Comparison of ENCODE assay signal across 35 cellular contexts in the genomic region with DNA sequence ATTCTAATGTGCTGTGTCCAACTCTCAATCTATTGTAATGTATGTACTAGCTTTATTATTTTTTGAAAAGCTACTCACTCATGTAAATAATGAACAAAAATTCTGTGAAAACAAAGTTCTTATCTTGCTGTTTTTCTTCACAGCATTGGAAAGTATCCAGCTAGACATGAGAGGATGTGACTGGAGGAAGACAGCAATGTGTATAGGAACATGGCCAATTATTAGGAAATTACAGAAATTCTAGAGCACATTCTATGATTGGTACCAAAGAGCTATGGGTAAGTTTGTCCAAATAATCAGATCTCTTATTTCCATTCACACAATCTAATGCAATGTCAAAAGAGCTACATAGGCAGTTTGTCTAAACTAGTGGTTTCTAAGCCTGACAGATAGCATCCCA.
"Had no signal": no experiment of that assay in that cellular context is flagged by ENCODE, and none has a peak within 500 bp of the region (broad histone marks: within the 10 kb centered on the region; RNA-seq: fewer than 3 reads in every experiment).

No MANE protein-coding gene starts in this region.

- H3K4me1 Mint-ChIP-seq: activated CD4-positive, alpha-beta T cell treated with anti-CD3 and anti-CD28 coated beads for 36 hours; activated CD4-positive, alpha-beta T cell treated with anti-CD3 and anti-CD28 coated beads, Interleukin-2, amount 10 ng/mL, durations not matched to agents 24 days and 14 days; activated CD8-positive, alpha-beta memory T cell treated with anti-CD3 and anti-CD28 coated beads, Interleukin-2, amount 10 ng/mL, durations not matched to agents 7 days and 5 days; activated naive CD4-positive, alpha-beta T cell treated with anti-CD3 and anti-CD28 coated beads, Interleukin-2, amount 50 U/mL, for 24 hours; activated naive CD8-positive, alpha-beta T cell treated with anti-CD3 and anti-CD28 coated beads for 36 hours; activated naive CD8-positive, alpha-beta T cell treated with anti-CD3 and anti-CD28 coated beads, Interleukin-2, amount 50 U/mL, for 24 hours; endodermal cell had no signal

- H3K36me3 ChIP-seq: adrenal gland, cardiac muscle cell, esophagus muscularis mucosa had no signal

- H3K4me1 ChIP-seq: adrenal gland had no signal

- FAIRE-seq: frontal cortex had no signal

- H3K4me3 Mint-ChIP-seq: activated CD4-positive, alpha-beta memory T cell treated with anti-CD3 and anti-CD28 coated beads for 36 hours; activated CD4-positive, alpha-beta T cell treated with anti-CD3 and anti-CD28 coated beads for 36 hours; activated CD4-positive, alpha-beta T cell treated with anti-CD3 and anti-CD28 coated beads, Interleukin-2, amount 10 ng/mL, durations not matched to agents 24 days and 14 days; activated CD8-positive, alpha-beta memory T cell treated with anti-CD3 and anti-CD28 coated beads, Interleukin-2, amount 10 ng/mL, durations not matched to agents 7 days and 5 days; activated CD8-positive, alpha-beta T cell treated with anti-CD3 and anti-CD28 coated beads, Interleukin-2, amount 10 ng/mL, durations not matched to agents 7 days and 5 days; activated naive CD4-positive, alpha-beta T cell treated with anti-CD3 and anti-CD28 coated beads for 36 hours; activated naive CD4-positive, alpha-beta T cell treated with anti-CD3 and anti-CD28 coated beads, Interleukin-2, amount 50 U/mL, for 24 hours; activated naive CD8-positive, alpha-beta T cell treated with anti-CD3 and anti-CD28 coated beads for 36 hours; activated naive CD8-positive, alpha-beta T cell treated with anti-CD3 and anti-CD28 coated beads, Interleukin-2, amount 50 U/mL, for 24 hours; activated T-helper 1 cell treated with anti-CD3 and anti-CD28 coated beads, Interleukin-12 subunit alpha, Interleukin-12 subunit beta, Interleukin-2, Interleukin-4 antibody, amounts not matched to agents 30 ng/mL and 10 ng/mL and 1 ng/mL, durations not matched to agents 14 hours and 24 hours and 36 hours; dendritic cell treated with granulocyte-macrophage colony-stimulating factor and Interleukin-4, amounts not matched to agents 40 ng/mL and 50 ng/mL, for 4 days; endodermal cell had no signal

- H3K4me3 ChIP-seq: adrenal gland, body of pancreas, cardiac muscle cell, coronary artery, dorsolateral prefrontal cortex, esophagus muscularis mucosa had no signal

- H3K27ac ChIP-seq: adrenal gland, body of pancreas, cardiac muscle cell, coronary artery, dorsolateral prefrontal cortex, esophagus muscularis mucosa had no signal

- H3K36me3 Mint-ChIP-seq: activated CD4-positive, alpha-beta memory T cell treated with anti-CD3 and anti-CD28 coated beads for 36 hours; activated naive CD4-positive, alpha-beta T cell treated with anti-CD3 and anti-CD28 coated beads, Interleukin-2, amount 50 U/mL, for 24 hours; activated naive CD8-positive, alpha-beta T cell treated with anti-CD3 and anti-CD28 coated beads for 36 hours had no signal

- H3K9me3 Mint-ChIP-seq: endodermal cell had no signal

- H3K9me3 ChIP-seq: adrenal gland, body of pancreas, esophagus muscularis mucosa had no signal

- H3K27me3 Mint-ChIP-seq: activated CD4-positive, alpha-beta memory T cell treated with anti-CD3 and anti-CD28 coated beads for 36 hours; activated CD4-positive, alpha-beta T cell treated with anti-CD3 and anti-CD28 coated beads for 36 hours; activated CD4-positive, alpha-beta T cell treated with anti-CD3 and anti-CD28 coated beads, Interleukin-2, amount 10 ng/mL, durations not matched to agents 24 days and 14 days; activated CD8-positive, alpha-beta memory T cell treated with anti-CD3 and anti-CD28 coated beads, Interleukin-2, amount 10 ng/mL, durations not matched to agents 7 days and 5 days; activated naive CD4-positive, alpha-beta T cell treated with anti-CD3 and anti-CD28 coated beads, Interleukin-2, amount 50 U/mL, for 24 hours; activated naive CD8-positive, alpha-beta T cell treated with anti-CD3 and anti-CD28 coated beads for 36 hours; activated naive CD8-positive, alpha-beta T cell treated with anti-CD3 and anti-CD28 coated beads, Interleukin-2, amount 50 U/mL, for 24 hours; dendritic cell treated with granulocyte-macrophage colony-stimulating factor and Interleukin-4, amounts not matched to agents 40 ng/mL and 50 ng/mL, for 4 days had no signal

- H3K27ac Mint-ChIP-seq: activated CD4-positive, alpha-beta memory T cell treated with anti-CD3 and anti-CD28 coated beads for 36 hours; activated CD4-positive, alpha-beta T cell treated with anti-CD3 and anti-CD28 coated beads for 36 hours; activated CD4-positive, alpha-beta T cell treated with anti-CD3 and anti-CD28 coated beads, Interleukin-2, amount 10 ng/mL, durations not matched to agents 24 days and 14 days; activated CD8-positive, alpha-beta memory T cell treated with anti-CD3 and anti-CD28 coated beads, Interleukin-2, amount 10 ng/mL, durations not matched to agents 7 days and 5 days; activated CD8-positive, alpha-beta T cell treated with anti-CD3 and anti-CD28 coated beads, Interleukin-2, amount 10 ng/mL, durations not matched to agents 7 days and 5 days; activated naive CD4-positive, alpha-beta T cell treated with anti-CD3 and anti-CD28 coated beads for 36 hours; activated naive CD4-positive, alpha-beta T cell treated with anti-CD3 and anti-CD28 coated beads, Interleukin-2, amount 50 U/mL, for 24 hours; activated naive CD8-positive, alpha-beta T cell treated with anti-CD3 and anti-CD28 coated beads for 36 hours; activated naive CD8-positive, alpha-beta T cell treated with anti-CD3 and anti-CD28 coated beads, Interleukin-2, amount 50 U/mL, for 24 hours; activated T-helper 1 cell treated with anti-CD3 and anti-CD28 coated beads, Interleukin-12 subunit alpha, Interleukin-12 subunit beta, Interleukin-2, Interleukin-4 antibody, amounts not matched to agents 30 ng/mL and 10 ng/mL and 1 ng/mL, durations not matched to agents 14 hours and 24 hours and 36 hours; activated T-helper 2 cell treated with anti-CD3 and anti-CD28 coated beads, Interferon-gamma antibody, Interleukin-2, Interleukin-4, amounts not matched to agents 10 μg/mL and 5 μg/mL and 100 μg/mL, durations not matched to agents 14 hours and 24 hours and 36 hours; dendritic cell treated with granulocyte-macrophage colony-stimulating factor and Interleukin-4, amounts not matched to agents 40 ng/mL and 50 ng/mL, for 4 days; endodermal cell had no signal

- H3K27me3 ChIP-seq: adrenal gland, body of pancreas, cardiac muscle cell, dorsolateral prefrontal cortex, esophagus muscularis mucosa had no signal

- DNase-seq: activated CD4-positive, alpha-beta memory T cell treated with anti-CD3 and anti-CD28 coated beads for 36 hours; activated CD4-positive, alpha-beta T cell treated with anti-CD3 and anti-CD28 coated beads for 36 hours; activated CD4-positive, alpha-beta T cell treated with anti-CD3 and anti-CD28 coated beads, Interleukin-2, amount 10 ng/mL, durations not matched to agents 24 days and 14 days; activated CD4-positive, CD25-positive, alpha-beta regulatory T cell; activated CD4-positive, CD25-positive, alpha-beta regulatory T cell treated with anti-CD3 and anti-CD28 coated beads, Interleukin-2, amount 50 U/mL, for 72 hours; activated CD8-positive, alpha-beta memory T cell treated with anti-CD3 and anti-CD28 coated beads, Interleukin-2, amount 10 ng/mL, durations not matched to agents 7 days and 5 days; activated CD8-positive, alpha-beta memory T cell treated with anti-CD3 and anti-CD28 coated beads, Interleukin-2, amount 50 U/mL, for 4 hours; activated CD8-positive, alpha-beta T cell treated with anti-CD3 and anti-CD28 coated beads, Interleukin-2, amount 10 ng/mL, durations not matched to agents 7 days and 5 days; activated effector memory CD4-positive, alpha-beta T cell treated with anti-CD3 and anti-CD28 coated beads, Interleukin-2, amount 50 U/mL, for 16 hours; activated naive CD4-positive, alpha-beta T cell treated with anti-CD3 and anti-CD28 coated beads for 36 hours; activated naive CD8-positive, alpha-beta T cell treated with anti-CD3 and anti-CD28 coated beads for 36 hours; activated naive CD8-positive, alpha-beta T cell treated with anti-CD3 and anti-CD28 coated beads, Interleukin-2, amount 50 U/mL, for 24 hours; activated T-cell treated with anti-CD3 and anti-CD28 coated beads, Interleukin-2, amount 50 U/mL, for 1 hour; activated T-cell treated with anti-CD3 and anti-CD28 coated beads, Interleukin-2, amount 50 U/mL, for 48 hours; adrenal gland; amygdala; aorta; body of pancreas; central memory CD4-positive, alpha-beta T cell; cerebellar nuclear complex; dorsolateral prefrontal cortex; effector memory CD4-positive, alpha-beta T cell; endodermal cell; erythroblast; foreskin fibroblast; head of caudate nucleus; T-helper 2 cell had no signal
